ENCODE assay signal across 9 cellular contexts in the genomic region with DNA sequence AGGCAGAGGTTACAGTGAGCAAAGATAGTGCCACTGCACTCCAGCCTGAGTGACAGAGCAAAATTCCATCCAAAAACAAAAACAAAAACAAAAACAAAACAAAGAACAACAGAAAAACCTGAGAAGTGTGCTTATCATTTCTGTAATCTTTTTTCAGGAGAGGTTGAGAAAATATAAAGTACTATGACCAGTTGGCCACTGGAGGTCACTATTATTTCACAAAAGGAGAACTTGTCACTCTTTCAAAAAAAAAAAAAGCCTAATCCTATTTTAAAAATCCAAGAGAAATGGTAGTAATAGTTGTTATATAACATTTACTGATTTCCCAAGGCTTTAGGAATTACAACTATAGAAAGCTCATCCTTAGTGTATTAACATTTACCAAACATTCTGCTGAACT. TPM values are rescaled to one million over a fixed set of nuclear protein-coding genes. Genes with fewer than 3 reads are reported as not detected.
DNase-seq lines count a peak whose midpoint lies in the region; TF ChIP-seq lines count a peak whose summit lies in the region.
"Had no signal": no experiment of that assay in that cellular context is flagged by ENCODE, and none has a peak within 500 bp of the region (broad histone marks: within the 10 kb centered on the region; RNA-seq: fewer than 3 reads in every experiment).

No MANE protein-coding gene starts in this region.

- H3K27me3 Mint-ChIP-seq in Calu3 (ENCODE audit: unreplicated experiment) = no peaks in the 10 kb centered on the region

- H4K20me1 ChIP-seq in OCI-LY7 (ENCODE audit: insufficient read depth, low read length) = no peaks in the 10 kb centered on the region
- H4K20me1 ChIP-seq in fibroblast of lung (ENCODE audit: control insufficient read depth, extremely low read depth, insufficient read depth, low read length) = no peaks in the 10 kb centered on the region
- H4K20me1 ChIP-seq in smooth muscle cell (ENCODE audit: low read depth) = no peaks in the 10 kb centered on the region

- TF ChIP-seq POLR2A in ovary (IDR thresholded peaks at IDR 0.05) = no peak

- no peaks in the 10 kb centered on the region for H3K79me2 ChIP-seq in OCI-LY7 (ENCODE audit: insufficient read depth, low read depth, low read length)
- H3K79me2 ChIP-seq in fibroblast of lung (ENCODE audit: control insufficient read depth, insufficient read depth, low read length) = no peaks in the 10 kb centered on the region
- H3K79me2 ChIP-seq in smooth muscle cell (ENCODE audit: low read depth) = no peaks in the 10 kb centered on the region

- peak; percentile 9 for TF ChIP-seq CTCF in AG04449 (IDR thresholded peaks at IDR 0.05; ENCODE audit: insufficient read depth, low read length, missing control alignments)
- TF ChIP-seq CTCF in GM20000 (IDR thresholded peaks at IDR 0.05; ENCODE audit: extremely low read depth, missing control alignments) = peak; percentile 14
- peak; percentile 79 for TF ChIP-seq CTCF in OCI-LY7 (conservative IDR thresholded peaks at IDR 0.05; ENCODE audit: low read length)
- peak in 1 of 2 donors; percentile 33 for TF ChIP-seq CTCF in fibroblast of lung (conservative IDR thresholded peaks at IDR 0.05 in 1 of 2, IDR thresholded peaks at IDR 0.05 in 1 of 2; ENCODE audit: low read depth in 1 of 2, low read length in 2 of 2)
- TF ChIP-seq CTCF in smooth muscle cell (IDR thresholded peaks at IDR 0.05; ENCODE audit: borderline replicate concordance, insufficient read depth, poor library complexity, severe bottlenecking) = peak; percentile 59
- TF ChIP-seq CTCF in ovary (IDR thresholded peaks at IDR 0.05) = no peak
- no peak for TF ChIP-seq CTCF in Calu3 (IDR thresholded peaks at IDR 0.05; ENCODE audit: unreplicated experiment)

- BruUV-seq in OCI-LY7 (replicated peaks; lab: Mats Ljungman, UMichigan) (no TSS peak), Calu3 (replicated peaks; lab: Mats Ljungman, UMichigan) (no TSS peak)

- no peaks in the 10 kb centered on the region for H3K9me3 Mint-ChIP-seq in Calu3 (ENCODE audit: low read depth, unreplicated experiment)

- H3K4me2 ChIP-seq in OCI-LY7 (ENCODE audit: low read length) (no peak overlapping the region), fibroblast of lung (ENCODE audit: extremely low read depth, insufficient read depth, low read length) (no peak overlapping the region), smooth muscle cell (no peak overlapping the region)

- DNase-seq in AG04449 (ENCODE audit: low read depth, low spot score) = no peak
- DNase-seq in GM20000 (ENCODE audit: low spot score) = peak; percentile 29
- DNase-seq in OCI-LY7 (ENCODE audit: low spot score) = peak; percentile 38
- DNase-seq in fibroblast of lung (ENCODE audit: low read depth in 2 of 2) = peak; percentile 37 to 66
- DNase-seq in smooth muscle cell (lab: John Stamatoyannopoulos, UW; ENCODE audit: unreplicated experiment) = no peak
- no peak for DNase-seq in ecto neural progenitor cell (ENCODE audit: low spot score)
- no peak for DNase-seq in ovary
- DNase-seq in Calu3 = no peak

- H3K9ac ChIP-seq in fibroblast of lung (ENCODE audit: insufficient read depth, low read length) (no peak overlapping the region), smooth muscle cell (ENCODE audit: low read depth) (no peak overlapping the region)

- H3K9me2 ChIP-seq in OCI-LY7 (ENCODE audit: insufficient read depth, low read length) = no peaks in the 10 kb centered on the region

- no peak overlapping the region for H3K27ac ChIP-seq in OCI-LY7 (ENCODE audit: low read depth, low read length, poor library complexity, severe bottlenecking)
- H3K27ac ChIP-seq in fibroblast of lung (ENCODE audit: insufficient read depth, low read length) = no peak overlapping the region
- H3K27ac ChIP-seq in smooth muscle cell (ENCODE audit: low read depth) = no peak overlapping the region
- H3K27ac ChIP-seq in ovary = no peak overlapping the region

- CTCF ChIA-PET in AG04449 (lab: Yijun Ruan, JAX) = interaction anchor here (0.6 to 2.8 kb wide), 17 partner anchors 9 to 1928 kb away, joined by 3 to 19 read pairs (median 4); no protein-coding TSS in a partner anchor
- CTCF ChIA-PET in OCI-LY7 (lab: Charles Lee; ENCODE audit: unreplicated experiment) = no interaction called here
- CTCF ChIA-PET in Calu3 (lab: Charles Lee) = no interaction called here

- H2AFZ ChIP-seq in OCI-LY7 (ENCODE audit: low read length) (no peak overlapping the region), fibroblast of lung (ENCODE audit: low read length) (no peak overlapping the region), smooth muscle cell (ENCODE audit: low read depth) (no peak overlapping the region)

- H3K9me3 ChIP-seq in OCI-LY7 (ENCODE audit: low read length) = no peaks in the 10 kb centered on the region
- H3K9me3 ChIP-seq in fibroblast of lung (ENCODE audit: control insufficient read depth, insufficient read depth, low read depth, low read length) = no peaks in the 10 kb centered on the region
- H3K9me3 ChIP-seq in smooth muscle cell (replicated peaks; ENCODE audit: low read depth) = no peaks in the 10 kb centered on the region
- no peaks in the 10 kb centered on the region for H3K9me3 ChIP-seq in ovary

- H3K4me1 Mint-ChIP-seq in Calu3 (ENCODE audit: low read depth, unreplicated experiment) = no peaks in the 10 kb centered on the region

- H3K27ac Mint-ChIP-seq in Calu3 (ENCODE audit: unreplicated experiment) = no peak overlapping the region
- H3K27ac Mint-ChIP-seq: activated naive CD8-positive, alpha-beta T cell had no signal

- POLR2A ChIA-PET in AG04449 (lab: Yijun Ruan, JAX) = no interaction called here
- POLR2A ChIA-PET in OCI-LY7 (lab: Charles Lee) = interaction anchor here (0.7 to 0.9 kb wide), 2 partner anchors 28 to 65 kb away, joined by 3 to 4 read pairs; no protein-coding TSS in a partner anchor

- H3K27me3 ChIP-seq in fibroblast of lung (ENCODE audit: control insufficient read depth, insufficient read depth, low read length) = no peaks in the 10 kb centered on the region
- no peaks in the 10 kb centered on the region for H3K27me3 ChIP-seq in smooth muscle cell (ENCODE audit: low read depth)
- no peaks in the 10 kb centered on the region for H3K27me3 ChIP-seq in ovary

- intact Hi-C loops in OCI-LY7 (cut with micrococcal nuclease; ENCODE audit: unreplicated experiment) = no loop called here
- intact Hi-C loops in ovary (cut with DNase I) = no loop called here
- intact Hi-C loops in Calu3 (cut with micrococcal nuclease; ENCODE audit: unreplicated experiment) = loop anchor here (5.0 kb wide), 1 partner anchor 139 kb away; no protein-coding TSS in a partner anchor

- no peaks in the 10 kb centered on the region for H3K4me1 ChIP-seq in OCI-LY7 (ENCODE audit: insufficient read depth, low read length, poor library complexity, severe bottlenecking)
- H3K4me1 ChIP-seq in fibroblast of lung (ENCODE audit: control insufficient read depth, extremely low read depth, insufficient read depth, low read length) = no peaks in the 10 kb centered on the region
- no peaks in the 10 kb centered on the region for H3K4me1 ChIP-seq in smooth muscle cell (ENCODE audit: low read depth)
- H3K4me1 ChIP-seq in ovary (ENCODE audit: insufficient read depth) = no peaks in the 10 kb centered on the region

- H3K4me3 ChIP-seq in AG04449 (ENCODE audit: low read depth, low read length) (no peak overlapping the region), OCI-LY7 (ENCODE audit: low read depth, low read length, poor library complexity, severe bottlenecking) (no peak overlapping the region), fibroblast of lung (replicated peaks in 1 of 4; ENCODE audit: control extremely low read depth in 1 of 4, insufficient read depth in 1 of 4, low read depth in 3 of 4, low read length in 4 of 4) (no peak overlapping the region), smooth muscle cell (no peak overlapping the region), ovary (no peak overlapping the region)

- TF ChIP-seq EP300 in ovary (IDR thresholded peaks at IDR 0.05) = no peak

- no peaks in the 10 kb centered on the region for H3K36me3 Mint-ChIP-seq in Calu3 (ENCODE audit: insufficient read depth, unreplicated experiment)
- H3K36me3 Mint-ChIP-seq: activated naive CD8-positive, alpha-beta T cell had no signal

- no peak overlapping the region for H3K4me3 Mint-ChIP-seq in Calu3 (ENCODE audit: low read depth, unreplicated experiment)
- H3K4me3 Mint-ChIP-seq: activated naive CD8-positive, alpha-beta T cell had no signal

- H3F3A ChIP-seq in smooth muscle cell (ENCODE audit: low read depth) = no peaks in the 10 kb centered on the region

- H3K36me3 ChIP-seq in OCI-LY7 (ENCODE audit: insufficient read depth, low read length) (no peaks in the 10 kb centered on the region), fibroblast of lung (ENCODE audit: control insufficient read depth, insufficient read depth, low read length) (no peaks in the 10 kb centered on the region), smooth muscle cell (ENCODE audit: low read depth) (no peaks in the 10 kb centered on the region), ovary (no peaks in the 10 kb centered on the region)

RNA-seq across cellular contexts. Expression of gene RNF150, which starts 24.9 kb away (rescaled TPM):
- total RNA-seq in OCI-LY7 (2014; rRNA removed; shearing (Covaris generic)) = not detected in 2 replicates
- total RNA-seq in OCI-LY7 (2022) (not detected in 2 replicates), fibroblast of lung (0.51 and 0.66 TPM in 2 replicates), smooth muscle cell (1.1 and 2.2 TPM in 2 replicates), ovary (10 to 100 TPM; 14.7 to 43.2 (median 34.5) TPM), Calu3 (2022) (0.14 and 0.17 TPM in 2 replicates)
- polyA plus RNA-seq in fibroblast of lung (1.3 and 5.6 TPM in 2 replicates), smooth muscle cell (0.09 and 0.74 TPM in 2 replicates), ovary (10 to 100 TPM in 1 of 2 donors, 1 to 10 TPM in 1; 7.6 to 20.7 TPM)
- polyA plus RNA-seq in fibroblast of lung (2012) = 1.0 and 5.1 TPM in 2 replicates
- 6.5 and 14.0 TPM in 2 replicates for polyA minus RNA-seq in fibroblast of lung (ENCODE audit: low replicate concordance)

Comparison
In these comparisons a context has a peak if more than half of its experiments do, and no peak if none do; other contexts are left out.
1. DNase-seq: peak in GM20000 (single experiment), OCI-LY7 (single experiment) and fibroblast of lung (2 of 2); none in AG04449 (single experiment), smooth muscle cell (single experiment), ecto neural progenitor cell (single experiment), ovary (0 of 5) and Calu3 (single experiment).
2. CTCF ChIP-seq: peak in AG04449 (single experiment), GM20000 (single experiment), OCI-LY7 (single experiment) and smooth muscle cell (single experiment); none in ovary (0 of 3) and Calu3 (single experiment).